Comparison of ENCODE assay signal across 9 cellular contexts in genomic region chr16:2775765-2776499, GRCh38. TPM values are rescaled to one million over a fixed set of nuclear protein-coding genes. Genes with fewer than 3 reads are reported as not detected.
DNase-seq lines count a peak whose midpoint lies in the region; ATAC-seq, FAIRE-seq and TF ChIP-seq lines count a peak whose summit lies in the region.
"Had no signal": no experiment of that assay in that cellular context is flagged by ENCODE, and none has a peak within 500 bp of the region (broad histone marks: within the 10 kb centered on the region; RNA-seq: fewer than 3 reads in every experiment).

No MANE protein-coding gene starts in this region.

- in situ Hi-C loops in KBM-7 (cut with MboI; ENCODE audit: low pct_unique_long_range_greater_than_20kb, low sequenced_read_pairs) = no loop called here

- intact Hi-C loops in Calu3 (cut with micrococcal nuclease; ENCODE audit: unreplicated experiment) = loop anchor here (5.0 kb wide), 2 partner anchors 46 to 61 kb away; no protein-coding TSS in a partner anchor
- intact Hi-C loops in pancreas (cut with DNase I) = no loop called here

- 41 to 46% methylated on average over 11 of the region's 11 CpGs for WGBS in pancreas, 2 donors

- peak overlapping the region; percentile 88 for H3K27ac ChIP-seq in RWPE2 (ENCODE audit: poor library complexity, severe bottlenecking)
- peak overlapping the region; percentile 89 for H3K27ac ChIP-seq in fibroblast of lung (ENCODE audit: insufficient read depth, low read length)
- no peak overlapping the region for H3K27ac ChIP-seq in pancreas
- no peak overlapping the region for H3K27ac ChIP-seq in caudate nucleus (ENCODE audit: low read depth, low read length)

- TF ChIP-seq CTCF in Calu3 (IDR thresholded peaks at IDR 0.05; ENCODE audit: unreplicated experiment) (no peak), RWPE2 (IDR thresholded peaks at IDR 0.05; ENCODE audit: poor library complexity, severe bottlenecking) (no peak), fibroblast of lung (conservative IDR thresholded peaks at IDR 0.05 in 1 of 2, IDR thresholded peaks at IDR 0.05 in 1 of 2; ENCODE audit: low read depth in 1 of 2, low read length in 2 of 2) (no peak), pancreas (IDR thresholded peaks at IDR 0.05) (no peak)

- FAIRE-seq in pancreas (lab: Jason Lieb, UNC) = no peak

- no peaks in the 10 kb centered on the region for H3K27me3 Mint-ChIP-seq in Calu3 (ENCODE audit: unreplicated experiment)

- DNase-seq in Calu3 (no peak), RWPE2 (ENCODE audit: low spot score) (peak; percentile 7), fibroblast of lung (ENCODE audit: low read depth in 2 of 2) (no peak), pancreas (no peak), KBM-7 (no peak), hippocampal formation (lab: John Stamatoyannopoulos, UW) (no peak), 8988T (no peak), caudate nucleus (lab: John Stamatoyannopoulos, UW) (no peak)

- ATAC-seq in RWPE2 (ENCODE audit: low read depth) = no peak
- no peak for ATAC-seq in pancreas

- peak overlapping the region; percentile 93 for H3K4me3 Mint-ChIP-seq in Calu3 (ENCODE audit: low read depth, unreplicated experiment)

- H3K27ac Mint-ChIP-seq in Calu3 (ENCODE audit: unreplicated experiment) = peak overlapping the region; percentile 89

- H3K9ac ChIP-seq in fibroblast of lung (ENCODE audit: insufficient read depth, low read length) = peak overlapping the region; percentile 84

- H3K9me3 ChIP-seq in RWPE2 (ENCODE audit: severe bottlenecking) (no peaks in the 10 kb centered on the region), fibroblast of lung (ENCODE audit: control insufficient read depth, insufficient read depth, low read depth, low read length) (no peaks in the 10 kb centered on the region), pancreas (no peaks in the 10 kb centered on the region)

- CTCF ChIA-PET in Calu3 (lab: Charles Lee) = interaction anchor here (0.7 to 1.2 kb wide), 5 partner anchors 8 to 92 kb away, joined by 3 read pairs; no protein-coding TSS in a partner anchor

- no peaks in the 10 kb centered on the region for H4K20me1 ChIP-seq in fibroblast of lung (ENCODE audit: control insufficient read depth, extremely low read depth, insufficient read depth, low read length)

- peak overlapping the region; percentile 94 for H3K4me3 ChIP-seq in RWPE2 (ENCODE audit: severe bottlenecking)
- H3K4me3 ChIP-seq in fibroblast of lung (replicated peaks in 1 of 4; ENCODE audit: control extremely low read depth in 1 of 4, insufficient read depth in 1 of 4, low read depth in 3 of 4, low read length in 4 of 4) = peak overlapping the region; percentile 68 to 90 (median 88)
- H3K4me3 ChIP-seq in pancreas = peak overlapping the region; percentile 92 to 100 (median 99)

- H3K9me3 Mint-ChIP-seq in Calu3 (ENCODE audit: low read depth, unreplicated experiment) = no peaks in the 10 kb centered on the region

- peaks cover 23% of the 10 kb centered on the region for H3K4me1 Mint-ChIP-seq in Calu3 (ENCODE audit: low read depth, unreplicated experiment)

- peak overlapping the region; percentile 96 for H3K4me2 ChIP-seq in fibroblast of lung (ENCODE audit: extremely low read depth, insufficient read depth, low read length)

- no peak overlapping the region for H2AFZ ChIP-seq in fibroblast of lung (ENCODE audit: low read length)

- H3K27me3 ChIP-seq in RWPE2 (ENCODE audit: insufficient read depth, poor library complexity, severe bottlenecking) = no peaks in the 10 kb centered on the region
- H3K27me3 ChIP-seq in fibroblast of lung (ENCODE audit: control insufficient read depth, insufficient read depth, low read length) = no peaks in the 10 kb centered on the region
- H3K27me3 ChIP-seq in pancreas = no peaks in the 10 kb centered on the region

- peaks cover 51% of the 10 kb centered on the region for H3K36me3 ChIP-seq in RWPE2 (ENCODE audit: low read depth)
- H3K36me3 ChIP-seq in fibroblast of lung (ENCODE audit: control insufficient read depth, insufficient read depth, low read length) = peaks cover 10% of the 10 kb centered on the region
- H3K36me3 ChIP-seq in pancreas = peaks cover 0 to 12% (median 7%) of the 10 kb centered on the region in 3 donors

- peaks cover 50% of the 10 kb centered on the region for H3K79me2 ChIP-seq in fibroblast of lung (ENCODE audit: control insufficient read depth, insufficient read depth, low read length)

- peaks cover 80% of the 10 kb centered on the region for H3K36me3 Mint-ChIP-seq in Calu3 (ENCODE audit: insufficient read depth, unreplicated experiment)

- peaks cover 12% of the 10 kb centered on the region for H3K4me1 ChIP-seq in RWPE2 (ENCODE audit: insufficient read depth, poor library complexity, severe bottlenecking)
- H3K4me1 ChIP-seq in fibroblast of lung (ENCODE audit: control insufficient read depth, extremely low read depth, insufficient read depth, low read length) = peaks cover 10% of the 10 kb centered on the region
- peaks cover 8 to 20% (median 8%) of the 10 kb centered on the region in 3 donors for H3K4me1 ChIP-seq in pancreas

- BruUV-seq in Calu3 (replicated peaks; lab: Mats Ljungman, UMichigan) = TSS peak; percentile 29

RNA-seq across cellular contexts. Expression of gene ELOB, which starts 1.1 kb away (rescaled TPM):
- total RNA-seq in Calu3 (2022) (269 TPM in 2 replicates), fibroblast of lung (227 and 436 TPM in 2 replicates), pancreas (100 to 1,000 TPM in 2 of 6 donors, 10 to 100 TPM in 4; 69.9 to 107 (median 95.0) TPM)
- polyA plus RNA-seq in fibroblast of lung (124 and 165 TPM in 2 replicates), pancreas (100 to 1,000 TPM; 157 to 318 TPM)
- polyA plus RNA-seq in fibroblast of lung (2012) = 430 and 601 TPM in 2 replicates
- polyA minus RNA-seq in fibroblast of lung (ENCODE audit: low replicate concordance) = 180 and 196 TPM in 2 replicates

RNA-seq across cellular contexts. Expression of gene PRSS33, which starts 11.4 kb away (rescaled TPM):
- total RNA-seq in Calu3 (2022) (7.9 and 13.2 TPM in 2 replicates), fibroblast of lung (not detected in 2 replicates), pancreas (not detected)
- polyA plus RNA-seq in fibroblast of lung (not detected in 2 replicates), pancreas (under 1 TPM in 1 of 2 donors, not detected in 1; 0.05 TPM)
- polyA plus RNA-seq in fibroblast of lung (2012) = not detected in 2 replicates
- polyA minus RNA-seq in fibroblast of lung (ENCODE audit: low replicate concordance) = not detected in 2 replicates
- total RNA-seq: omental fat pad had no signal

RNA-seq across cellular contexts. Expression of gene PRSS41, which starts 22.3 kb away (rescaled TPM):
- total RNA-seq in Calu3 (2022) (not detected in 2 replicates), fibroblast of lung (not detected in 2 replicates), pancreas (not detected)
- polyA plus RNA-seq in fibroblast of lung (not detected in 2 replicates), pancreas (not detected)
- polyA plus RNA-seq in fibroblast of lung (2012) = not detected in 2 replicates
- polyA minus RNA-seq in fibroblast of lung (ENCODE audit: low replicate concordance) = not detected in 2 replicates
- total RNA-seq: omental fat pad had no signal

RNA-seq across cellular contexts. Expression of gene SRRM2, which starts 23.5 kb away (rescaled TPM):
- total RNA-seq in Calu3 (2022) (870 and 905 TPM in 2 replicates), fibroblast of lung (43.9 and 74.3 TPM in 2 replicates), pancreas (100 to 1,000 TPM; 244 to 448 (median 301) TPM)
- polyA plus RNA-seq in fibroblast of lung (55.2 and 85.6 TPM in 2 replicates), pancreas (1,000 to 10,000 TPM in 1 of 2 donors, 100 to 1,000 TPM in 1; 850 to 1,932 TPM)
- 202 and 242 TPM in 2 replicates for polyA plus RNA-seq in fibroblast of lung (2012)
- 605 and 812 TPM in 2 replicates for polyA minus RNA-seq in fibroblast of lung (ENCODE audit: low replicate concordance)

RNA-seq across cellular contexts. Expression of gene PRSS21, which starts 41.1 kb away (rescaled TPM):
- total RNA-seq in Calu3 (2022) = not detected in 2 replicates
- total RNA-seq in fibroblast of lung = 0.17 and 0.77 TPM in 2 replicates
- 0.15 and 0.22 TPM in 2 replicates for polyA plus RNA-seq in fibroblast of lung
- polyA plus RNA-seq in fibroblast of lung (2012) = 0.19 TPM in 1 of 2 replicates, not detected in the other
- not detected in 2 replicates for polyA minus RNA-seq in fibroblast of lung (ENCODE audit: low replicate concordance)
- total RNA-seq in pancreas = 1 to 10 TPM in 4 of 6 donors, under 1 TPM in 1, not detected in 1; 0.60 to 3.2 (median 1.4) TPM
- under 1 TPM; 0.59 to 0.99 TPM for polyA plus RNA-seq in pancreas

Comparison
In these comparisons a context has a peak if more than half of its experiments do, and no peak if none do; other contexts are left out.
1. H3K27ac ChIP-seq: peak in RWPE2 (single experiment) and fibroblast of lung (single experiment); none in pancreas (0 of 4) and caudate nucleus (single experiment).
2. Peak in every context shown above with its lines, with median percentiles within 50 percentile points of each other: H3K4me3 ChIP-seq.